8 cellular contexts compared by ENCODE assay signal in genomic region chr10:95133016-95133752, GRCh38.
DNase-seq lines count a peak whose midpoint lies in the region; ATAC-seq, FAIRE-seq and TF ChIP-seq lines count a peak whose summit lies in the region.

No MANE protein-coding gene starts in this region.

- TF ChIP-seq CTCF in GM10248 (IDR thresholded peaks at IDR 0.05; ENCODE audit: control extremely low read depth, extremely low read depth, low read depth, missing control alignments) (peak; percentile 75), LNCaP clone FGC (IDR thresholded peaks at IDR 0.05; ENCODE audit: control insufficient read depth, extremely low read depth, insufficient read depth) (peak; percentile 64), gastrocnemius medialis (IDR thresholded peaks at IDR 0.05 in 4 of 5, conservative IDR thresholded peaks at IDR 0.05 in 1 of 5) (peak; percentile 48 to 70 (median 62))

- no peak overlapping the region for H3K27ac ChIP-seq in SJSA1
- no peak overlapping the region for H3K27ac ChIP-seq in gastrocnemius medialis

- H3K4me1 ChIP-seq in SJSA1 (replicated peaks) = no peaks in the 10 kb centered on the region
- H3K4me1 ChIP-seq in gastrocnemius medialis = no peaks in the 10 kb centered on the region

- intact Hi-C loops in activated naive CD4-positive, alpha-beta T cell treated with anti-CD3 and anti-CD28 coated beads for 36 hours (cut with micrococcal nuclease) = loop anchor here (1.0 to 2.0 kb wide), 4 partner anchors 50 to 468 kb away; no protein-coding TSS in a partner anchor
- intact Hi-C loops in left cardiac atrium (cut with DNase I) = loop anchor here in 1 of 2 donors (5.0 kb wide), 1 partner anchor 229 kb away; no protein-coding TSS in a partner anchor
- intact Hi-C loops in gastrocnemius medialis (cut with DNase I; ENCODE audit: low total_unique reads) = loop anchor here (2.0 kb wide), 1 partner anchor 232 kb away; no protein-coding TSS in a partner anchor

- no peaks in the 10 kb centered on the region for H3K27me3 ChIP-seq in SJSA1 (replicated peaks)
- no peaks in the 10 kb centered on the region for H3K27me3 ChIP-seq in gastrocnemius medialis

- no peaks in the 10 kb centered on the region for H3K36me3 Mint-ChIP-seq in activated naive CD4-positive, alpha-beta T cell treated with anti-CD3 and anti-CD28 coated beads for 36 hours (ENCODE audit: low read depth)

- DNase-seq in GM10248 (ENCODE audit: extremely low spot score) (peak; percentile 52), H54 (ENCODE audit: insufficient read length, low spot score) (peak; percentile 42), LNCaP clone FGC (ENCODE audit: low read depth) (peak; percentile 38), SJSA1 (ENCODE audit: low read depth in 1 of 2, low spot score in 2 of 2) (peak; percentile 75 to 87), left cardiac atrium (peak; percentile 74), gastrocnemius medialis (peak; percentile 5 to 61)
- DNase-seq in activated naive CD4-positive, alpha-beta T cell treated with anti-CD3 and anti-CD28 coated beads for 36 hours = peak; percentile 88

- no peak overlapping the region for H3K27ac Mint-ChIP-seq in activated naive CD4-positive, alpha-beta T cell treated with anti-CD3 and anti-CD28 coated beads for 36 hours

- in situ Hi-C loops in gastrocnemius medialis (cut with MboI; ENCODE audit: low sequenced_read_pairs in 4 of 4) = loop anchor here in 1 of 4 donors (25.0 kb wide), 1 partner anchor 229 kb away; no protein-coding TSS in a partner anchor

- TF ChIP-seq POLR2A in H54 (IDR thresholded peaks at IDR 0.05; ENCODE audit: low read depth, low read length) = no peak
- no peak for TF ChIP-seq POLR2A in gastrocnemius medialis (IDR thresholded peaks at IDR 0.05)

- no peaks in the 10 kb centered on the region for H3K9me3 ChIP-seq in SJSA1 (replicated peaks)
- H3K9me3 ChIP-seq in gastrocnemius medialis = no peaks in the 10 kb centered on the region

- CTCF ChIA-PET in GM10248 (lab: Yijun Ruan, JAX) = interaction anchor here (0.7 to 5.5 kb wide), 13 partner anchors 11 to 466 kb away, joined by 3 to 57 read pairs (median 4); no protein-coding TSS in a partner anchor
- CTCF ChIA-PET in activated naive CD4-positive, alpha-beta T cell treated with anti-CD3 and anti-CD28 coated beads for 36 hours (lab: Charles Lee) = interaction anchor here (0.6 to 2.4 kb wide), 10 partner anchors 9 to 1153 kb away, joined by 3 to 16 read pairs (median 6); no protein-coding TSS in a partner anchor

- H3K4me1 Mint-ChIP-seq in activated naive CD4-positive, alpha-beta T cell treated with anti-CD3 and anti-CD28 coated beads for 36 hours (ENCODE audit: low read depth) = no peaks in the 10 kb centered on the region

- no peaks in the 10 kb centered on the region for H3K36me3 ChIP-seq in SJSA1
- no peaks in the 10 kb centered on the region for H3K36me3 ChIP-seq in gastrocnemius medialis

- peak; percentile 98 for FAIRE-seq in H54 (lab: Jason Lieb, UNC)

- H3K4me3 Mint-ChIP-seq in activated naive CD4-positive, alpha-beta T cell treated with anti-CD3 and anti-CD28 coated beads for 36 hours = no peak overlapping the region

- no peaks in the 10 kb centered on the region for H3K27me3 Mint-ChIP-seq in activated naive CD4-positive, alpha-beta T cell treated with anti-CD3 and anti-CD28 coated beads for 36 hours (ENCODE audit: low read depth)

- H3K4me3 ChIP-seq in LNCaP clone FGC (ENCODE audit: low read depth, low read length) (no peak overlapping the region), SJSA1 (no peak overlapping the region), gastrocnemius medialis (no peak overlapping the region)

- H3K9me3 Mint-ChIP-seq in activated naive CD4-positive, alpha-beta T cell treated with anti-CD3 and anti-CD28 coated beads for 36 hours = no peaks in the 10 kb centered on the region

- POLR2A ChIA-PET in GM10248 (lab: Yijun Ruan, JAX) = no interaction called here

- ATAC-seq in left cardiac atrium (peak in 1 of 2 donors; percentile 47), gastrocnemius medialis (peak in 1 of 2 donors; percentile 87), HG02970 (IDR thresholded peaks at IDR 0.05; ENCODE audit: low FRiP score, unreplicated experiment) (no peak)

Comparison
In these comparisons a context has a peak if more than half of its experiments do, and no peak if none do; other contexts are left out.
1. DNase-seq: peak in every context shown above with its lines; median percentile 88 in activated naive CD4-positive, alpha-beta T cell treated with anti-CD3 and anti-CD28 coated beads for 36 hours; 81 in SJSA1; 74 in left cardiac atrium; 52 in GM10248; 42 in H54; 38 in LNCaP clone FGC; 33 in gastrocnemius medialis.